In the genomic region with DNA sequence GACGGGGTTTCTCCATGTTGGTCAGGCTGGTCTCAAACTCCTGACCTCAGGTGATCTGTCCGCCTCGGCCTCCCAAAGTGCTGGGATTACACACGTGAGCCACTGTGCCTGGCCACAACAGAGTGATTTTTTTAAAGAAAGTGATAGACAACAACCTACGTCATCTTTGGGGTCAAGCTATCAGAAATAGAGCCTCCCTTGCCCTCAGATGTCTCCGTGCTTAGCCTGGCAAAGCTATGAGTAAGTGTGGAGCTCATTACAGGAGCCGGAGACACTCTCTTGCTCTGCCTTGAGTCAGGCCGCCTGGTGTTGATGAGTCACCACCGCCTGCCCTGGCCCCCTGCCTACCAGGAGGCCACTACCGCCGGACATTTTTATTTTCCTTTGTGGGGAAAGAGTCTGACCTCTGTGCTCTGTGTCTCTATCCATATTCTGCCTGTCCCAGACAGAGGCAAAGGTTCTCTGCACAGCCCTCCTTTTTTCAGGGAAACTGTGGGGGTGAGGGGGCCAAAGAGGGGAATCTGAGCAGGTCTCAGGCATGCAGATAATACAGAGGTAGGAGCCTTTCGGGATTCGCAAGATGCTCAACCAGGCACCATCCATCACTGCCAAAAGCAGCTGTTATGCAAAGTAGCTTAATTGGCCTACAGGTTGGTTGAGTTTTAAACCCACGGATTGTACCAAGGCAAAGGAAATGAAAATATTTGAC, we compare ENCODE assay signal across 8 cellular contexts.
DNase-seq lines count a peak whose midpoint lies in the region; ATAC-seq and TF ChIP-seq lines count a peak whose summit lies in the region.

No MANE protein-coding gene starts in this region.

- H3K27ac Mint-ChIP-seq in chondrocyte (ENCODE audit: unreplicated experiment), result peak overlapping the region; percentile 95

- TF ChIP-seq POLR2A in lower leg skin (IDR thresholded peaks at IDR 0.05) (no peak), vagina (IDR thresholded peaks at IDR 0.05) (no peak)

- H3K36me3 Mint-ChIP-seq in chondrocyte (ENCODE audit: low read depth), result no peaks in the 10 kb centered on the region

- H3K9me3 ChIP-seq in vagina, result no peaks in the 10 kb centered on the region

- H3K4me1 Mint-ChIP-seq in chondrocyte (ENCODE audit: low read depth), result peaks cover 49% of the 10 kb centered on the region

- DNase-seq in COLO829 (ENCODE audit: low spot score), result peak; percentile 76
- peak; percentile 20 for DNase-seq in NCI-H446 treated with DMSO at 0.1 percent for 48 hours (lab: John Stamatoyannopoulos, UW)
- no peak for DNase-seq in chondrocyte (ENCODE audit: low spot score)
- peak; percentile 82 to 96 for DNase-seq in lower leg skin (ENCODE audit: low spot score in 2 of 2)
- peak in 1 of 2 donors; percentile 96 for DNase-seq in vagina (ENCODE audit: extremely low spot score in 2 of 2)
- DNase-seq in effector CD4-positive, alpha-beta T cell, result no peak
- DNase-seq in AML-193 (lab: John Stamatoyannopoulos, UW), result no peak

- no peaks in the 10 kb centered on the region for H3K27me3 Mint-ChIP-seq in chondrocyte (ENCODE audit: low read depth)

- H3K4me1 ChIP-seq in vagina, result peaks cover 20% of the 10 kb centered on the region

- TF ChIP-seq CTCF in chondrocyte (IDR thresholded peaks at IDR 0.05) (no peak), lower leg skin (IDR thresholded peaks at IDR 0.05) (no peak), vagina (IDR thresholded peaks at IDR 0.05) (no peak)

- ATAC-seq in GM18861 (IDR thresholded peaks at IDR 0.05; ENCODE audit: unreplicated experiment), result no peak

- peak overlapping the region; percentile 87 for H3K27ac ChIP-seq in vagina

- H3K4me3 ChIP-seq in lower leg skin (ENCODE audit: low read depth, poor library complexity, severe bottlenecking) (no peak overlapping the region), vagina (no peak overlapping the region)

- H3K4me3 Mint-ChIP-seq in chondrocyte (ENCODE audit: unreplicated experiment), result no peak overlapping the region

- 36 to 39% methylated on average over 14 of the region's 14 CpGs for WGBS in lower leg skin, 2 donors

- no peaks in the 10 kb centered on the region for H3K9me3 Mint-ChIP-seq in chondrocyte (ENCODE audit: low read depth)

- no peaks in the 10 kb centered on the region for H3K27me3 ChIP-seq in vagina

- no peaks in the 10 kb centered on the region for H3K36me3 ChIP-seq in vagina

- intact Hi-C loops in lower leg skin (cut with DNase I; ENCODE audit: low total_unique reads) (no loop called here), vagina (cut with DNase I) (no loop called here)

Comparison
In these comparisons a context has a peak if more than half of its experiments do, and no peak if none do; other contexts are left out.
1. DNase-seq: peak in COLO829 (single experiment), NCI-H446 treated with DMSO at 0.1 percent for 48 hours (single experiment) and lower leg skin (2 of 2); none in chondrocyte (single experiment), effector CD4-positive, alpha-beta T cell (single experiment) and AML-193 (0 of 2).